In the genomic region with DNA sequence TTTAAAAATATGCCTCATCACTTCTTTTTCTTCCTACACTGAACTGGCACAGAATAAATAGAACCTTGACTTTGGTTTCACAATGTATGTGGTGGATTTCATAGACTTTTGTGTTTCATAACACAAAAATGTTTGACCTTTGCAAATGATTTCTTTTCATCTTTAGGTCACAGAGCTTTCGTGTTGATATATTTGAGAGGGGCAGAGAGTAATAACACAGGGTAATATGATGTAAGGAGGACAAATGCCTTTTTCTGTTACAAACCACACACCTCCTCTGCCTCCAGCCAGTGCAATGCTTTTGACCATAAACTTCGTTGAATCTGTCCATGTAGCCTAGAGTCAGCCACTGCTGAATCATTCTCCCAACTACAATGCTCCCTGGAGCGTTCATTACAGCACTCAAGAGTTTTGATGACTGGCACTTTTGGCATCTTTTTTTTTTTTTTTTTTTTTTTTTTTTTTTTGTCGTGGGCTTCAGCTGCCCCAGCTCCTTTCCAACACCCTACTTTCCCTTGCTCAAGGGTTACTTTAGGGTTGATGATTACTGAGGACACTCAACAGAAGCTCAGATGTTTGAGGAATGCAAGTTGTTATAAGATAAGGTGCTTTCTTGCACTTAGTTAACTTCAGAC, we compare ENCODE assay signal across 1 cellular context.
TF ChIP-seq lines count a peak whose summit lies in the region.

No MANE protein-coding gene starts in this region.

TF ChIP-seq in HepG2, 621 proteins besides CTCF, POLR2A, EP300 and RAD21 (continued from another document and continues in another):
- TF ChIP-seq, protein P1, sequence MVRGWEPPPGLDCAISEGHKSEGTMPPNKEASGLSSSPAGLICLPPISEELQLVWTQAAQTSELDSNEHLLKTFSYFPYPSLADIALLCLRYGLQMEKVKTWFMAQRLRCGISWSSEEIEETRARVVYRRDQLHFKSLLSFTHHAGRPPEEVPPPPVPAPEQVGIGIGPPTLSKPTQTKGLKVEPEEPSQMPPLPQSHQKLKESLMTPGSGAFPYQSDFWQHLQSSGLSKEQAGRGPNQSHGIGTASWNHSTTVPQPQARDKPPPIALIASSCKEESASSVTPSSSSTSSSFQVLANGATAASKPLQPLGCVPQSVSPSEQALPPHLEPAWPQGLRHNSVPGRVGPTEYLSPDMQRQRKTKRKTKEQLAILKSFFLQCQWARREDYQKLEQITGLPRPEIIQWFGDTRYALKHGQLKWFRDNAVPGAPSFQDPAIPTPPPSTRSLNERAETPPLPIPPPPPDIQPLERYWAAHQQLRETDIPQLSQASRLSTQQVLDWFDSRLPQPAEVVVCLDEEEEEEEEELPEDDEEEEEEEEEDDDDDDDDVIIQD (CRISPR knock-in tag; IDR thresholded peaks at IDR 0.05; ENCODE audit: low read depth): peak; percentile 79; the same call in 1 of the 2 replicates
- TF ChIP-seq MEF2D (CRISPR knock-in tag; IDR thresholded peaks at IDR 0.05): peak; percentile 70; the same call in 1 of the 2 replicates
- TF ChIP-seq, protein P2, sequence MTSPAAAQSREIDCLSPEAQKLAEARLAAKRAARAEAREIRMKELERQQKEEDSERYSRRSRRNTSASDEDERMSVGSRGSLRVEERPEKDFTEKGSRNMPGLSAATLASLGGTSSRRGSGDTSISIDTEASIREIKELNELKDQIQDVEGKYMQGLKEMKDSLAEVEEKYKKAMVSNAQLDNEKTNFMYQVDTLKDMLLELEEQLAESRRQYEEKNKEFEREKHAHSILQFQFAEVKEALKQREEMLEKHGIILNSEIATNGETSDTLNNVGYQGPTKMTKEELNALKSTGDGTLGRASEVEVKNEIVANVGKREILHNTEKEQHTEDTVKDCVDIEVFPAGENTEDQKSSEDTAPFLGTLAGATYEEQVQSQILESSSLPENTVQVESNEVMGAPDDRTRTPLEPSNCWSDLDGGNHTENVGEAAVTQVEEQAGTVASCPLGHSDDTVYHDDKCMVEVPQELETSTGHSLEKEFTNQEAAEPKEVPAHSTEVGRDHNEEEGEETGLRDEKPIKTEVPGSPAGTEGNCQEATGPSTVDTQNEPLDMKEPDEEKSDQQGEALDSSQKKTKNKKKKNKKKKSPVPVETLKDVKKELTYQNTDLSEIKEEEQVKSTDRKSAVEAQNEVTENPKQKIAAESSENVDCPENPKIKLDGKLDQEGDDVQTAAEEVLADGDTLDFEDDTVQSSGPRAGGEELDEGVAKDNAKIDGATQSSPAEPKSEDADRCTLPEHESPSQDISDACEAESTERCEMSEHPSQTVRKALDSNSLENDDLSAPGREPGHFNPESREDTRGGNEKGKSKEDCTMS (CRISPR knock-in tag; conservative IDR thresholded peaks at IDR 0.05): no peak
- TF ChIP-seq, protein P3, sequence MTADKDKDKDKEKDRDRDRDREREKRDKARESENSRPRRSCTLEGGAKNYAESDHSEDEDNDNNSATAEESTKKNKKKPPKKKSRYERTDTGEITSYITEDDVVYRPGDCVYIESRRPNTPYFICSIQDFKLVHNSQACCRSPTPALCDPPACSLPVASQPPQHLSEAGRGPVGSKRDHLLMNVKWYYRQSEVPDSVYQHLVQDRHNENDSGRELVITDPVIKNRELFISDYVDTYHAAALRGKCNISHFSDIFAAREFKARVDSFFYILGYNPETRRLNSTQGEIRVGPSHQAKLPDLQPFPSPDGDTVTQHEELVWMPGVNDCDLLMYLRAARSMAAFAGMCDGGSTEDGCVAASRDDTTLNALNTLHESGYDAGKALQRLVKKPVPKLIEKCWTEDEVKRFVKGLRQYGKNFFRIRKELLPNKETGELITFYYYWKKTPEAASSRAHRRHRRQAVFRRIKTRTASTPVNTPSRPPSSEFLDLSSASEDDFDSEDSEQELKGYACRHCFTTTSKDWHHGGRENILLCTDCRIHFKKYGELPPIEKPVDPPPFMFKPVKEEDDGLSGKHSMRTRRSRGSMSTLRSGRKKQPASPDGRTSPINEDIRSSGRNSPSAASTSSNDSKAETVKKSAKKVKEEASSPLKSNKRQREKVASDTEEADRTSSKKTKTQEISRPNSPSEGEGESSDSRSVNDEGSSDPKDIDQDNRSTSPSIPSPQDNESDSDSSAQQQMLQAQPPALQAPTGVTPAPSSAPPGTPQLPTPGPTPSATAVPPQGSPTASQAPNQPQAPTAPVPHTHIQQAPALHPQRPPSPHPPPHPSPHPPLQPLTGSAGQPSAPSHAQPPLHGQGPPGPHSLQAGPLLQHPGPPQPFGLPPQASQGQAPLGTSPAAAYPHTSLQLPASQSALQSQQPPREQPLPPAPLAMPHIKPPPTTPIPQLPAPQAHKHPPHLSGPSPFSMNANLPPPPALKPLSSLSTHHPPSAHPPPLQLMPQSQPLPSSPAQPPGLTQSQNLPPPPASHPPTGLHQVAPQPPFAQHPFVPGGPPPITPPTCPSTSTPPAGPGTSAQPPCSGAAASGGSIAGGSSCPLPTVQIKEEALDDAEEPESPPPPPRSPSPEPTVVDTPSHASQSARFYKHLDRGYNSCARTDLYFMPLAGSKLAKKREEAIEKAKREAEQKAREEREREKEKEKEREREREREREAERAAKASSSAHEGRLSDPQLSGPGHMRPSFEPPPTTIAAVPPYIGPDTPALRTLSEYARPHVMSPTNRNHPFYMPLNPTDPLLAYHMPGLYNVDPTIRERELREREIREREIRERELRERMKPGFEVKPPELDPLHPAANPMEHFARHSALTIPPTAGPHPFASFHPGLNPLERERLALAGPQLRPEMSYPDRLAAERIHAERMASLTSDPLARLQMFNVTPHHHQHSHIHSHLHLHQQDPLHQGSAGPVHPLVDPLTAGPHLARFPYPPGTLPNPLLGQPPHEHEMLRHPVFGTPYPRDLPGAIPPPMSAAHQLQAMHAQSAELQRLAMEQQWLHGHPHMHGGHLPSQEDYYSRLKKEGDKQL (CRISPR knock-in tag; IDR thresholded peaks at IDR 0.05; ENCODE audit: low read depth): peak; percentile 85; the same call in 1 of the 2 replicates
- TF ChIP-seq, protein P4, sequence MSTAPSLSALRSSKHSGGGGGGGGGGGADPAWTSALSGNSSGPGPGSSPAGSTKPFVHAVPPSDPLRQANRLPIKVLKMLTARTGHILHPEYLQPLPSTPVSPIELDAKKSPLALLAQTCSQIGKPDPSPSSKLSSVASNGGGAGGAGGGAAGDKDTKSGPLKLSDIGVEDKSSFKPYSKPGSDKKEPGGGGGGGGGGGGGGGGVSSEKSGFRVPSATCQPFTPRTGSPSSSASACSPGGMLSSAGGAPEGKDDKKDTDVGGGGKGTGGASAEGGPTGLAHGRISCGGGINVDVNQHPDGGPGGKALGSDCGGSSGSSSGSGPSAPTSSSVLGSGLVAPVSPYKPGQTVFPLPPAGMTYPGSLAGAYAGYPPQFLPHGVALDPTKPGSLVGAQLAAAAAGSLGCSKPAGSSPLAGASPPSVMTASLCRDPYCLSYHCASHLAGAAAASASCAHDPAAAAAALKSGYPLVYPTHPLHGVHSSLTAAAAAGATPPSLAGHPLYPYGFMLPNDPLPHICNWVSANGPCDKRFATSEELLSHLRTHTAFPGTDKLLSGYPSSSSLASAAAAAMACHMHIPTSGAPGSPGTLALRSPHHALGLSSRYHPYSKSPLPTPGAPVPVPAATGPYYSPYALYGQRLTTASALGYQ (CRISPR knock-in tag; IDR thresholded peaks at IDR 0.05): 0 out of 2 replicates have a peak, but pooled peaks have one; percentile 48
- TF ChIP-seq NR2C2 (CRISPR knock-in tag; IDR thresholded peaks at IDR 0.05; ENCODE audit: borderline replicate concordance): peak; percentile 86
- no peak for TF ChIP-seq XBP1 (CRISPR knock-in tag; IDR thresholded peaks at IDR 0.05)
- peak; percentile 94 for TF ChIP-seq CEBPG (CRISPR knock-in tag; IDR thresholded peaks at IDR 0.05)
- TF ChIP-seq, protein P5, sequence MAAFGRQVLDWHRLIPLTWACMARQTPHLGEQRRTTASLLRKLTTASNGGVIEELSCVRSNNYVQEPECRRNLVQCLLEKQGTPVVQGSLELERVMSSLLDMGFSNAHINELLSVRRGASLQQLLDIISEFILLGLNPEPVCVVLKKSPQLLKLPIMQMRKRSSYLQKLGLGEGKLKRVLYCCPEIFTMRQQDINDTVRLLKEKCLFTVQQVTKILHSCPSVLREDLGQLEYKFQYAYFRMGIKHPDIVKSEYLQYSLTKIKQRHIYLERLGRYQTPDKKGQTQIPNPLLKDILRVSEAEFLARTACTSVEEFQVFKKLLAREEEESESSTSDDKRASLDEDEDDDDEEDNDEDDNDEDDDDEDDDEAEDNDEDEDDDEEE (CRISPR knock-in tag; IDR thresholded peaks at IDR 0.05): no peak
- no peak for TF ChIP-seq SOX6 (IDR thresholded peaks at IDR 0.05)
- peak; percentile 87 for TF ChIP-seq SOX6 (CRISPR knock-in tag; IDR thresholded peaks at IDR 0.05)
- peak; percentile 68 for TF ChIP-seq TCF7L2 (IDR thresholded peaks at IDR 0.05; ENCODE audit: low read depth, low read length)
- peak; percentile 66 for TF ChIP-seq MED1 (CRISPR knock-in tag; IDR thresholded peaks at IDR 0.05)
- TF ChIP-seq POLR2AphosphoS5 (IDR thresholded peaks at IDR 0.05; ENCODE audit: low read depth, low read length): no peak
- TF ChIP-seq, protein P6, sequence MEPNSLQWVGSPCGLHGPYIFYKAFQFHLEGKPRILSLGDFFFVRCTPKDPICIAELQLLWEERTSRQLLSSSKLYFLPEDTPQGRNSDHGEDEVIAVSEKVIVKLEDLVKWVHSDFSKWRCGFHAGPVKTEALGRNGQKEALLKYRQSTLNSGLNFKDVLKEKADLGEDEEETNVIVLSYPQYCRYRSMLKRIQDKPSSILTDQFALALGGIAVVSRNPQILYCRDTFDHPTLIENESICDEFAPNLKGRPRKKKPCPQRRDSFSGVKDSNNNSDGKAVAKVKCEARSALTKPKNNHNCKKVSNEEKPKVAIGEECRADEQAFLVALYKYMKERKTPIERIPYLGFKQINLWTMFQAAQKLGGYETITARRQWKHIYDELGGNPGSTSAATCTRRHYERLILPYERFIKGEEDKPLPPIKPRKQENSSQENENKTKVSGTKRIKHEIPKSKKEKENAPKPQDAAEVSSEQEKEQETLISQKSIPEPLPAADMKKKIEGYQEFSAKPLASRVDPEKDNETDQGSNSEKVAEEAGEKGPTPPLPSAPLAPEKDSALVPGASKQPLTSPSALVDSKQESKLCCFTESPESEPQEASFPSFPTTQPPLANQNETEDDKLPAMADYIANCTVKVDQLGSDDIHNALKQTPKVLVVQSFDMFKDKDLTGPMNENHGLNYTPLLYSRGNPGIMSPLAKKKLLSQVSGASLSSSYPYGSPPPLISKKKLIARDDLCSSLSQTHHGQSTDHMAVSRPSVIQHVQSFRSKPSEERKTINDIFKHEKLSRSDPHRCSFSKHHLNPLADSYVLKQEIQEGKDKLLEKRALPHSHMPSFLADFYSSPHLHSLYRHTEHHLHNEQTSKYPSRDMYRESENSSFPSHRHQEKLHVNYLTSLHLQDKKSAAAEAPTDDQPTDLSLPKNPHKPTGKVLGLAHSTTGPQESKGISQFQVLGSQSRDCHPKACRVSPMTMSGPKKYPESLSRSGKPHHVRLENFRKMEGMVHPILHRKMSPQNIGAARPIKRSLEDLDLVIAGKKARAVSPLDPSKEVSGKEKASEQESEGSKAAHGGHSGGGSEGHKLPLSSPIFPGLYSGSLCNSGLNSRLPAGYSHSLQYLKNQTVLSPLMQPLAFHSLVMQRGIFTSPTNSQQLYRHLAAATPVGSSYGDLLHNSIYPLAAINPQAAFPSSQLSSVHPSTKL (CRISPR knock-in tag; IDR thresholded peaks at IDR 0.05): peak; percentile 98
- peak; percentile 83 to 97 for TF ChIP-seq MAFK (conservative IDR thresholded peaks at IDR 0.05 in 1 of 2, IDR thresholded peaks at IDR 0.05 in 1 of 2; ENCODE audit: low read length in 2 of 2)
- TF ChIP-seq DPF2 (CRISPR knock-in tag; IDR thresholded peaks at IDR 0.05; ENCODE audit: borderline replicate concordance, low read depth): peak; percentile 41; the same call in 1 of the 2 replicates
- TF ChIP-seq ZSCAN9 (CRISPR knock-in tag; IDR thresholded peaks at IDR 0.05; ENCODE audit: borderline replicate concordance): peak; percentile 54; the same call in 1 of the 2 replicates
- TF ChIP-seq SOX5 (CRISPR knock-in tag; IDR thresholded peaks at IDR 0.05; ENCODE audit: borderline replicate concordance): peak; percentile 87
- TF ChIP-seq RFX3 (CRISPR knock-in tag; IDR thresholded peaks at IDR 0.05): 0 out of 2 replicates have a peak, but pooled peaks have one; percentile 47
- TF ChIP-seq RXRB (CRISPR knock-in tag; IDR thresholded peaks at IDR 0.05; ENCODE audit: borderline replicate concordance): peak; percentile 97
- 0 out of 2 replicates have a peak, but pooled peaks have one; percentile 35 for TF ChIP-seq ZNF589 (CRISPR knock-in tag; conservative IDR thresholded peaks at IDR 0.05)
- TF ChIP-seq, protein P7, sequence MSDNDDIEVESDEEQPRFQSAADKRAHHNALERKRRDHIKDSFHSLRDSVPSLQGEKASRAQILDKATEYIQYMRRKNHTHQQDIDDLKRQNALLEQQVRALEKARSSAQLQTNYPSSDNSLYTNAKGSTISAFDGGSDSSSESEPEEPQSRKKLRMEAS (IDR thresholded peaks at IDR 0.05): 0 out of 2 replicates have a peak, but pooled peaks have one; percentile 24
- TF ChIP-seq TRIM24 (CRISPR knock-in tag; IDR thresholded peaks at IDR 0.05): peak; percentile 50; the same call in 1 of the 2 replicates
- TF ChIP-seq SMARCC2 (IDR thresholded peaks at IDR 0.05): 0 out of 2 replicates have a peak, but pooled peaks have one; percentile 42
- peak; percentile 79; the same call in 1 of the 2 replicates for TF ChIP-seq NFE2 (CRISPR knock-in tag; IDR thresholded peaks at IDR 0.05)
- TF ChIP-seq FOXK1 (CRISPR knock-in tag; IDR thresholded peaks at IDR 0.05; ENCODE audit: borderline replicate concordance, low read depth): peak; percentile 93; the same call in 1 of the 2 replicates
- no peak for TF ChIP-seq NFIB (CRISPR knock-in tag; IDR thresholded peaks at IDR 0.05; ENCODE audit: borderline replicate concordance)
- TF ChIP-seq THAP11 (CRISPR knock-in tag; IDR thresholded peaks at IDR 0.05): peak; percentile 67
- TF ChIP-seq, protein P8, sequence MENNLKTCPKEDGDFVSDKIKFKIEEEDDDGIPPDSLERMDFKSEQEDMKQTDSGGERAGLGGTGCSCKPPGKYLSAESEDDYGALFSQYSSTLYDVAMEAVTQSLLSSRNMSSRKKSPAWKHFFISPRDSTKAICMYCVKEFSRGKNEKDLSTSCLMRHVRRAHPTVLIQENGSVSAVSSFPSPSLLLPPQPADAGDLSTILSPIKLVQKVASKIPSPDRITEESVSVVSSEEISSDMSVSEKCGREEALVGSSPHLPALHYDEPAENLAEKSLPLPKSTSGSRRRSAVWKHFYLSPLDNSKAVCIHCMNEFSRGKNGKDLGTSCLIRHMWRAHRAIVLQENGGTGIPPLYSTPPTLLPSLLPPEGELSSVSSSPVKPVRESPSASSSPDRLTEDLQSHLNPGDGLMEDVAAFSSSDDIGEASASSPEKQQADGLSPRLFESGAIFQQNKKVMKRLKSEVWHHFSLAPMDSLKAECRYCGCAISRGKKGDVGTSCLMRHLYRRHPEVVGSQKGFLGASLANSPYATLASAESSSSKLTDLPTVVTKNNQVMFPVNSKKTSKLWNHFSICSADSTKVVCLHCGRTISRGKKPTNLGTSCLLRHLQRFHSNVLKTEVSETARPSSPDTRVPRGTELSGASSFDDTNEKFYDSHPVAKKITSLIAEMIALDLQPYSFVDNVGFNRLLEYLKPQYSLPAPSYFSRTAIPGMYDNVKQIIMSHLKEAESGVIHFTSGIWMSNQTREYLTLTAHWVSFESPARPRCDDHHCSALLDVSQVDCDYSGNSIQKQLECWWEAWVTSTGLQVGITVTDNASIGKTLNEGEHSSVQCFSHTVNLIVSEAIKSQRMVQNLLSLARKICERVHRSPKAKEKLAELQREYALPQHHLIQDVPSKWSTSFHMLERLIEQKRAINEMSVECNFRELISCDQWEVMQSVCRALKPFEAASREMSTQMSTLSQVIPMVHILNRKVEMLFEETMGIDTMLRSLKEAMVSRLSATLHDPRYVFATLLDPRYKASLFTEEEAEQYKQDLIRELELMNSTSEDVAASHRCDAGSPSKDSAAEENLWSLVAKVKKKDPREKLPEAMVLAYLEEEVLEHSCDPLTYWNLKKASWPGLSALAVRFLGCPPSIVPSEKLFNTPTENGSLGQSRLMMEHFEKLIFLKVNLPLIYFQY (CRISPR knock-in tag; IDR thresholded peaks at IDR 0.05; ENCODE audit: borderline replicate concordance): peak; percentile 57
- TF ChIP-seq ZNF674 (CRISPR knock-in tag; IDR thresholded peaks at IDR 0.05; ENCODE audit: low read depth): no peak
- TF ChIP-seq PHF21A (CRISPR knock-in tag; IDR thresholded peaks at IDR 0.05): 0 out of 2 replicates have a peak, but pooled peaks have one; percentile 35
- peak; percentile 7; the same call in 1 of the 2 replicates for TF ChIP-seq ETV5 (CRISPR knock-in tag; IDR thresholded peaks at IDR 0.05; ENCODE audit: borderline replicate concordance)
